Comparison of ENCODE assay signal across 12 cellular contexts in the genomic region with DNA sequence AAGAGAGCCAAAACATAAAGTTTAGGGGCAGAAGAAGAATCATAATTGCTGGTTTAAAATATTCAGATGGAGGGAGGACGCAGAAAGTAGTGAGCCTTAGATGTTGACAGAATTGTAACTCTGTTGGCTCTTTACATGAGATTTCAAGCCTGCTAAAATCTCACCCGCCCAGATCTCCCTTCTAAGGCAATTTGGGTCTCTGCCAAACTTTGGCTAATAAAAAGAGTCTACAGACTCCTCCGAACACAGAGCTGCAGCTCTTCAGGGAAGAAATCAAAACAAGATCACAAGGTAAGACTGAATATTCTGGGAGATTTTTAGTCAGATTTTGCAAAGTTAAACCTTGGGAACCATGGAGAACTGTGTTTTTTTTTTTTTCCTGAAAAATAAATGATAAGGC. TPM values are rescaled to one million over a fixed set of nuclear protein-coding genes. Genes with fewer than 3 reads are reported as not detected.
DNase-seq lines count a peak whose midpoint lies in the region; ATAC-seq, FAIRE-seq and TF ChIP-seq lines count a peak whose summit lies in the region.
"Had no signal": no experiment of that assay in that cellular context is flagged by ENCODE, and none has a peak within 500 bp of the region (broad histone marks: within the 10 kb centered on the region; RNA-seq: fewer than 3 reads in every experiment).

A gene with protein sequence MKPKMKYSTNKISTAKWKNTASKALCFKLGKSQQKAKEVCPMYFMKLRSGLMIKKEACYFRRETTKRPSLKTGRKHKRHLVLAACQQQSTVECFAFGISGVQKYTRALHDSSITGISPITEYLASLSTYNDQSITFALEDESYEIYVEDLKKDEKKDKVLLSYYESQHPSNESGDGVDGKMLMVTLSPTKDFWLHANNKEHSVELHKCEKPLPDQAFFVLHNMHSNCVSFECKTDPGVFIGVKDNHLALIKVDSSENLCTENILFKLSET (plus strand): TSS at position 246 of the 400 bp plus-strand sequence. CDS start 25,888 bp downstream, outside the sequence.

- peaks cover 16 to 59% (median 40%) of the 10 kb centered on the region in 4 donors for H3K4me1 ChIP-seq in esophagus muscularis mucosa
- H3K4me1 ChIP-seq in mucosa of descending colon (ENCODE audit: low read depth): no peaks in the 10 kb centered on the region
- peaks cover 0 to 41% (median 0%) of the 10 kb centered on the region in 4 donors for H3K4me1 ChIP-seq in tibial artery
- no peaks in the 10 kb centered on the region for H3K4me1 ChIP-seq in kidney (ENCODE audit: control insufficient read depth in 1 of 2, insufficient read depth in 1 of 2, low read depth in 1 of 2, low read length in 2 of 2)
- H3K4me1 ChIP-seq: parathyroid adenoma had no signal

- H3K9ac ChIP-seq in kidney (ENCODE audit: low read length in 2 of 2): no peak within 1 kb of the TSS
- H3K9ac ChIP-seq: parathyroid adenoma had no signal

- intact Hi-C loops in esophagus muscularis mucosa (cut with DNase I) (loop anchor here (5.0 kb wide), 1 partner anchor 57 kb away; no protein-coding TSS in a partner anchor), mucosa of descending colon (cut with DNase I, micrococcal nuclease) (no loop called here), tibial artery (cut with DNase I; ENCODE audit: low total_unique reads) (no loop called here), kidney (cut with DNase I) (no loop called here)

- ATAC-seq in mucosa of descending colon (peak; percentile 64), GM18505 (IDR thresholded peaks at IDR 0.05; ENCODE audit: unreplicated experiment) (no peak)
- ATAC-seq: activated naive CD8-positive, alpha-beta T cell treated with anti-CD3 and anti-CD28 coated beads, Interleukin-2, amount 50 U/mL, for 24 hours; stimulated activated memory B cell treated with anti-CD40 and anti-IgM and Interleukin-4, amounts not matched to agents 10 μg/mL and 1 μg/mL and 100 μg/mL, for 72 hours had no signal

- H3K9me3 ChIP-seq in esophagus muscularis mucosa (peaks cover 0 to 2% (median under 1%) of the 10 kb centered on the region in 4 donors), mucosa of descending colon (peaks cover under 1% of the 10 kb centered on the region), tibial artery (peaks cover 0 to 4% (median 0%) of the 10 kb centered on the region in 3 donors), kidney (ENCODE audit: control insufficient read depth in 1 of 2, low read length in 2 of 2) (peaks cover 0 to 4% of the 10 kb centered on the region in 2 donors)

- 19% methylated on average over 3 of the region's 3 CpGs for WGBS in esophagus muscularis mucosa

- TF ChIP-seq CTCF in esophagus muscularis mucosa (IDR thresholded peaks at IDR 0.05) (no peak), mucosa of descending colon (IDR thresholded peaks at IDR 0.05) (no peak), tibial artery (IDR thresholded peaks at IDR 0.05) (no peak), kidney (IDR thresholded peaks at IDR 0.05; ENCODE audit: borderline replicate concordance, extremely low read depth, insufficient read depth) (no peak)

- H3K4me3 ChIP-seq in esophagus muscularis mucosa (peak within 1 kb of the TSS; percentile 53 to 64 (median 56)), mucosa of descending colon (no peak within 1 kb of the TSS), tibial artery (peak within 1 kb of the TSS; percentile 32 to 38), kidney (ENCODE audit: low read length in 2 of 2) (no peak within 1 kb of the TSS)

- TF ChIP-seq POLR2A in esophagus muscularis mucosa (IDR thresholded peaks at IDR 0.05; ENCODE audit: low read depth) (no peak), GM18505 (IDR thresholded peaks at IDR 0.05; ENCODE audit: borderline replicate concordance, extremely low read depth, insufficient read depth, insufficient read length) (no peak)

- H3K27ac ChIP-seq in esophagus muscularis mucosa (replicated peaks in 1 of 4) (peak within 1 kb of the TSS; percentile 81 to 87 (median 83)), tibial artery (peak within 1 kb of the TSS; percentile 67 to 70), kidney (ENCODE audit: low read depth in 2 of 2, low read length in 2 of 2) (no peak within 1 kb of the TSS)
- H3K27ac ChIP-seq: parathyroid adenoma had no signal

- H3K27me3 ChIP-seq in esophagus muscularis mucosa: no peaks in the 10 kb centered on the region
- H3K27me3 ChIP-seq in tibial artery: no peaks in the 10 kb centered on the region

- FAIRE-seq in kidney (lab: Jason Lieb, UNC): no peak

- H3K36me3 ChIP-seq in esophagus muscularis mucosa (no peaks in the 10 kb centered on the region), mucosa of descending colon (ENCODE audit: low read depth) (no peaks in the 10 kb centered on the region), tibial artery (no peaks in the 10 kb centered on the region), kidney (ENCODE audit: control insufficient read depth in 1 of 2, insufficient read depth in 2 of 2, low read length in 2 of 2) (no peaks in the 10 kb centered on the region)

- no peak for TF ChIP-seq EP300 in esophagus muscularis mucosa (IDR thresholded peaks at IDR 0.05)

- DNase-seq in NCI-H2171 (lab: John Stamatoyannopoulos, UW) (peak; percentile 32), esophagus muscularis mucosa (ENCODE audit: extremely low spot score) (no peak), mucosa of descending colon (peak in 1 of 3 donors; percentile 42), tibial artery (no peak), kidney (no peak), A172 (ENCODE audit: low spot score) (no peak)
- DNase-seq in activated CD4-positive, alpha-beta T cell treated with anti-CD3 and anti-CD28 coated beads, Interleukin-2, amount 50 U/mL, for 48 hours: no peak
- DNase-seq: activated naive CD8-positive, alpha-beta T cell treated with anti-CD3 and anti-CD28 coated beads, Interleukin-2, amount 50 U/mL, for 24 hours; GF-D8 had no signal

RNA-seq across cellular contexts. Expression of the gene that starts here (rescaled TPM):
- 100 to 1,000 TPM in 2 of 4 donors, 10 to 100 TPM in 2; 63.1 to 178 (median 104) TPM for total RNA-seq in esophagus muscularis mucosa
- total RNA-seq in mucosa of descending colon: 10 to 100 TPM in 2 of 3 donors, 1 to 10 TPM in 1; 7.3 to 25.1 (median 16.2) TPM
- total RNA-seq in kidney: 22.7 TPM
- polyA plus RNA-seq in kidney (ENCODE audit: insufficient read depth, low read depth, low replicate concordance): 3.7 TPM
- total RNA-seq in A172 (2014; rRNA removed; shearing (Covaris generic)): not detected in 2 replicates

Comparison
In these comparisons a context has a peak if more than half of its experiments do, and no peak if none do; other contexts are left out.
1. H3K27ac ChIP-seq: peak in esophagus muscularis mucosa (4 of 4) and tibial artery (2 of 2); none in kidney (0 of 2).
2. H3K4me3 ChIP-seq: peak in esophagus muscularis mucosa (4 of 4) and tibial artery (2 of 2); none in mucosa of descending colon (single experiment) and kidney (0 of 2).